Comparison of ENCODE assay signal across 1 cellular context in the genomic region with DNA sequence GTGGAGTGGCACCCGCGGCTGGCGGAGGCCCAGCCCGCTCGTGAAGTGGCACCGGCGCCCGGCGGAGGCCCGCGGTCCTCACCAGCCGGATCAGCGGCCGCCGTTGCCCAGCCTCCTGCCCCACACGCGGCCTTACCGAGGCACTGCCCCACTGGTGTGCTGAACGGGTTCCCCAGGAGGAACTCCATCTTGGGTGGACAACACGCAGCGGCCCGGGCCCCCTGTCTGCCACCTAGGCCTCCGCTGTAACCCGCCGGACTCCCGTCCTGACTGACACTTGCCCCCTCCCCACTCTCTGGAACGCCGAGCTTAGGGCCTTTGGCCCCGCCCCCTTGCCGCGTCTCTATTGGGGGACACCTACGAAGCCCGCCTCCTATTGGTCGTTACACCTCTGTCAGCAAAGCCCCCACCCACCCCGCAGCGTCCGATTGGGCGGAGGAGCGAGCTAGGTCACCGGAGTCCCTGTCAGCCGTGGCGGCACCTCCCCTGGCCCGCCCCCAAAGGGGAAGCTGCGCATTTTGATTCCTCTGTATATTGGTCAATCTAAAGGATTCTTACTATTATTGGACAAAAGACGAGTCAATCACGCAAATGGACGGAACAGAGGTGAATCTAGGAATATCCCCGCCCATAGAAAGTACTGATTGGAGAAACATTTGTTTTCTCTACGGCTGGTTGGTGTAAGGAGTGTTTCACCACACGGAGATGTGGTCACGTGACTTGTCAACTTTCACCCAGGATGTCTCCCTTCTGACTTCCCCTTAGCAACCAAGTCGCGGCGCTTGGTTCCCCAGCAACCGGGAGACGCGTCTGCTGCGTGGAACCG.
TF ChIP-seq lines count a peak whose summit lies in the region.

A gene with protein sequence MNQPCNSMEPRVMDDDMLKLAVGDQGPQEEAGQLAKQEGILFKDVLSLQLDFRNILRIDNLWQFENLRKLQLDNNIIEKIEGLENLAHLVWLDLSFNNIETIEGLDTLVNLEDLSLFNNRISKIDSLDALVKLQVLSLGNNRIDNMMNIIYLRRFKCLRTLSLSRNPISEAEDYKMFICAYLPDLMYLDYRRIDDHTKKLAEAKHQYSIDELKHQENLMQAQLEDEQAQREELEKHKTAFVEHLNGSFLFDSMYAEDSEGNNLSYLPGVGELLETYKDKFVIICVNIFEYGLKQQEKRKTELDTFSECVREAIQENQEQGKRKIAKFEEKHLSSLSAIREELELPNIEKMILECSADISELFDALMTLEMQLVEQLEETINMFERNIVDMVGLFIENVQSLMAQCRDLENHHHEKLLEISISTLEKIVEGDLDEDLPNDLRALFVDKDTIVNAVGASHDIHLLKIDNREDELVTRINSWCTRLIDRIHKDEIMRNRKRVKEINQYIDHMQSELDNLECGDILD (plus strand): TSS at position 737 of the 826 bp plus-strand sequence. CDS start 4,737 bp downstream, outside the sequence.
Gene TOM1L2, minus strand, starts transcription at position 275 of the 826 bp plus-strand sequence. Its CDS starts 87 bp downstream, at position 188.

TF ChIP-seq in K562, 482 proteins besides CTCF, POLR2A, EP300 and RAD21 (continued from another document and continues in another):
- TF ChIP-seq FOSL1 (tag; conservative IDR thresholded peaks at IDR 0.05) (0 out of 2 replicates have a peak, but pooled peaks have one; percentile 30), NR3C1 (CRISPR knock-in tag; IDR thresholded peaks at IDR 0.05) (no peak), NFRKB (IDR thresholded peaks at IDR 0.05; ENCODE audit: low read depth) (no peak), THAP7 (CRISPR knock-in tag; IDR thresholded peaks at IDR 0.05) (no peak), ZNF407 (IDR thresholded peaks at IDR 0.05; ENCODE audit: low read depth) (no peak), HMG20A (CRISPR knock-in tag; conservative IDR thresholded peaks at IDR 0.05) (no peak), GTF2E2 (tag; IDR thresholded peaks at IDR 0.05) (no peak), ASH1L (IDR thresholded peaks at IDR 0.05; ENCODE audit: borderline replicate concordance, low read depth, partially characterized antibody) (peak; percentile 98), TSC22D4 (tag; IDR thresholded peaks at IDR 0.05) (no peak), THRB (CRISPR knock-in tag; conservative IDR thresholded peaks at IDR 0.05) (no peak), CC2D1A (IDR thresholded peaks at IDR 0.05) (no peak), FOXP1 (CRISPR knock-in tag; IDR thresholded peaks at IDR 0.05) (peak; percentile 70), ZNF445 (CRISPR knock-in tag; IDR thresholded peaks at IDR 0.05; ENCODE audit: low read depth) (no peak), ZNF431 (CRISPR knock-in tag; IDR thresholded peaks at IDR 0.05) (peak; percentile 42; the same call in 1 of the 2 replicates), ARID2 (IDR thresholded peaks at IDR 0.05) (no peak), GABPB1 (CRISPR knock-in tag; IDR thresholded peaks at IDR 0.05) (peak; percentile 11; the same call in 1 of the 2 replicates), ARID1B (IDR thresholded peaks at IDR 0.05) (no peak), STAG1 (CRISPR knock-in tag; IDR thresholded peaks at IDR 0.05; ENCODE audit: borderline replicate concordance) (no peak), FOXK1 (CRISPR knock-in tag; IDR thresholded peaks at IDR 0.05; ENCODE audit: borderline replicate concordance) (no peak), SMARCE1 (IDR thresholded peaks at IDR 0.05) (no peak), SIRT6 (IDR thresholded peaks at IDR 0.05; ENCODE audit: low read depth, low read length) (no peak), FOS (IDR thresholded peaks at IDR 0.05; ENCODE audit: extremely low read depth, insufficient read length) (peak; percentile 98), NR4A1 (CRISPR knock-in tag; IDR thresholded peaks at IDR 0.05) (no peak), NR4A1 (tag; IDR thresholded peaks at IDR 0.05) (no peak), ZNF584 (CRISPR knock-in tag; IDR thresholded peaks at IDR 0.05; ENCODE audit: low read depth) (no peak), NEUROD1 (IDR thresholded peaks at IDR 0.05; ENCODE audit: borderline replicate concordance, low read depth, low read length, partially characterized antibody) (peak; percentile 98), GTF3C2 (IDR thresholded peaks at IDR 0.05; ENCODE audit: borderline replicate concordance, extremely low read depth, insufficient read length) (no peak), ZBTB1 (CRISPR knock-in tag; IDR thresholded peaks at IDR 0.05; ENCODE audit: borderline replicate concordance, low read depth) (no peak), ETV1 (tag; conservative IDR thresholded peaks at IDR 0.05; ENCODE audit: low read depth) (peak; percentile 42; the same call in 1 of the 2 replicates), KLF16 (IDR thresholded peaks at IDR 0.05) (no peak), NFATC3 (IDR thresholded peaks at IDR 0.05) (no peak), ZNF583 (CRISPR knock-in tag; IDR thresholded peaks at IDR 0.05) (no peak), AFF4 (CRISPR knock-in tag; IDR thresholded peaks at IDR 0.05) (no peak), ZBED1 (IDR thresholded peaks at IDR 0.05) (no peak), TAF7 (tag; IDR thresholded peaks at IDR 0.05) (no peak)
- TF ChIP-seq, protein P1, sequence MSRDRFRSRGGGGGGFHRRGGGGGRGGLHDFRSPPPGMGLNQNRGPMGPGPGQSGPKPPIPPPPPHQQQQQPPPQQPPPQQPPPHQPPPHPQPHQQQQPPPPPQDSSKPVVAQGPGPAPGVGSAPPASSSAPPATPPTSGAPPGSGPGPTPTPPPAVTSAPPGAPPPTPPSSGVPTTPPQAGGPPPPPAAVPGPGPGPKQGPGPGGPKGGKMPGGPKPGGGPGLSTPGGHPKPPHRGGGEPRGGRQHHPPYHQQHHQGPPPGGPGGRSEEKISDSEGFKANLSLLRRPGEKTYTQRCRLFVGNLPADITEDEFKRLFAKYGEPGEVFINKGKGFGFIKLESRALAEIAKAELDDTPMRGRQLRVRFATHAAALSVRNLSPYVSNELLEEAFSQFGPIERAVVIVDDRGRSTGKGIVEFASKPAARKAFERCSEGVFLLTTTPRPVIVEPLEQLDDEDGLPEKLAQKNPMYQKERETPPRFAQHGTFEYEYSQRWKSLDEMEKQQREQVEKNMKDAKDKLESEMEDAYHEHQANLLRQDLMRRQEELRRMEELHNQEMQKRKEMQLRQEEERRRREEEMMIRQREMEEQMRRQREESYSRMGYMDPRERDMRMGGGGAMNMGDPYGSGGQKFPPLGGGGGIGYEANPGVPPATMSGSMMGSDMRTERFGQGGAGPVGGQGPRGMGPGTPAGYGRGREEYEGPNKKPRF (IDR thresholded peaks at IDR 0.05; ENCODE audit: low read depth, low read length): no peak
